Comparison of ENCODE assay signal across 8 cellular contexts in the genomic region with DNA sequence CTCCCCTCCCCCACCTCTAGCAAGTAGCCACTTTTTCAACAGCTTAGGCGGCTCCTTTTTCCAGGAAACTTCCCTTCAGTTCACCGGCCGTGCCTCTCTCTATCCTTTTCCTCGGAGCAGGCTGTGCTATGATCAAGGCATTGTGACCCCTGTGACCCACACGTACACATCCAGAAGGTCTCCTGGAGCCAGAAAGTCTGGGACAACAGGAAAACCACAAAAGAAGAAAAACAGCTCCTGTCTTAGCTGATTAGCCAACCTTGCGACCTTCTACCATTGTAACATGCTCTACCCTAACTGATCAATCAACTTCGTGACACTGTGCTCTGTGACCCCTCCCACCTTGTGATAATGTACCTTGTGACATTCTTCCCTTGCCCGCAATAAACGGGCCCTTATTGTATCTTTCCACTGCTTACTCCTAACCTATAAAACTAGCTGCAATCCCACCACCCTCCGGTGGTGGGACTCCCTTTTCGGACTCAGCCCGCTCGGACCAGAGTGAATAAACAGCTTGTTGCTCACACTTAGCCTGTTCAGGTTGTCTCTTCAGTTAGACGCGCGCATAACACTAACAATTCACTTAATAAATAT. TPM values are rescaled to one million over a fixed set of nuclear protein-coding genes. Genes with fewer than 3 reads are reported as not detected.
DNase-seq lines count a peak whose midpoint lies in the region; ATAC-seq, FAIRE-seq and TF ChIP-seq lines count a peak whose summit lies in the region.

No MANE protein-coding gene starts in this region.

- POLR2A ChIA-PET in SK-N-SH (lab: Yijun Ruan, JAX) = interaction anchor here (0.6 to 1.2 kb wide), 4 partner anchors 57 to 1088 kb away, joined by 3 to 7 read pairs (median 3); partner anchors contain the start of gene TRIM27

- FAIRE-seq in astrocyte (lab: Jason Lieb, UNC) = no peak

- peak; percentile 41 for ATAC-seq in GM21515 (IDR thresholded peaks at IDR 0.05; ENCODE audit: unreplicated experiment)
- ATAC-seq in right cardiac atrium = peak; percentile 57 to 67
- ATAC-seq in HG03196 (IDR thresholded peaks at IDR 0.05; ENCODE audit: unreplicated experiment) = no peak

- whole genome bisulfite sequencing in SK-N-SH (ENCODE audit: low lambda C conversion rate) = 3% methylated on average over 16 of the region's 16 CpGs
- WGBS in right cardiac atrium = under 1% methylated on average over 16 of the region's 16 CpGs

- H3K79me2 ChIP-seq in SK-N-SH (ENCODE audit: insufficient read depth) (no peaks in the 10 kb centered on the region), astrocyte (ENCODE audit: insufficient read depth, low read length) (no peaks in the 10 kb centered on the region)

- H3K4me3 ChIP-seq in SK-N-SH (ENCODE audit: low read depth in 2 of 2, low read length in 1 of 2) (peak overlapping the region; percentile 91 to 100), astrocyte (ENCODE audit: insufficient read depth, low read depth, low read length) (peak overlapping the region; percentile 99), right cardiac atrium (ENCODE audit: low read length) (peak overlapping the region; percentile 84)

- peak overlapping the region; percentile 72 for H3K4me2 ChIP-seq in SK-N-SH
- H3K4me2 ChIP-seq in astrocyte (ENCODE audit: low read length) = peak overlapping the region; percentile 95

- peaks cover 27% of the 10 kb centered on the region for H3F3A ChIP-seq in SK-N-SH (replicated peaks; ENCODE audit: insufficient read depth)

- H3K4me1 Mint-ChIP-seq in astrocyte (ENCODE audit: low read depth, unreplicated experiment) = peaks cover 12% of the 10 kb centered on the region

- peak overlapping the region; percentile 68 to 79 for H3K27ac ChIP-seq in SK-N-SH (ENCODE audit: low read depth in 2 of 2, low read length in 1 of 2)
- peak overlapping the region; percentile 5 for H3K27ac ChIP-seq in astrocyte (ENCODE audit: low read depth, low read length)
- H3K27ac ChIP-seq in right cardiac atrium (ENCODE audit: low read length) = peak overlapping the region; percentile 43

- H3K36me3 ChIP-seq in SK-N-SH (replicated peaks in 1 of 2; ENCODE audit: control insufficient read depth in 1 of 2, insufficient read depth in 2 of 2, low read length in 1 of 2) (no peaks in the 10 kb centered on the region), astrocyte (ENCODE audit: insufficient read depth, low read length) (no peaks in the 10 kb centered on the region)

- H3K27me3 Mint-ChIP-seq in astrocyte (ENCODE audit: low read depth, unreplicated experiment) = peaks cover 5% of the 10 kb centered on the region

- H3K9me3 ChIP-seq in SK-N-SH (no peaks in the 10 kb centered on the region), astrocyte (ENCODE audit: insufficient read depth, low read depth, low read length) (no peaks in the 10 kb centered on the region), right cardiac atrium (ENCODE audit: control insufficient read depth, low read length) (no peaks in the 10 kb centered on the region)

- H3K27ac Mint-ChIP-seq in astrocyte (ENCODE audit: unreplicated experiment) = peak overlapping the region; percentile 82

- TF ChIP-seq RAD21 in SK-N-SH (IDR thresholded peaks at IDR 0.05; ENCODE audit: low read length) = peak; percentile 23; the same call in 1 of the 2 replicates

- intact Hi-C loops in right cardiac atrium (cut with DNase I) = loop anchor here (2.0 to 10.0 kb wide), 4 partner anchors 36 to 96 kb away; no protein-coding TSS in a partner anchor

- TF ChIP-seq CTCF in SK-N-SH (IDR thresholded peaks at IDR 0.05) = peak; percentile 51
- peak; percentile 39 for TF ChIP-seq CTCF in astrocyte (IDR thresholded peaks at IDR 0.05; ENCODE audit: insufficient read depth, low read depth, low read length)

- TF ChIP-seq EP300 in SK-N-SH (IDR thresholded peaks at IDR 0.05; ENCODE audit: borderline replicate concordance in 1 of 2, low read depth in 1 of 2, low read length in 1 of 2) = no peak

- CTCF ChIA-PET in SK-N-SH (lab: Yijun Ruan, JAX) = interaction anchor here (0.6 to 5.9 kb wide), 12 partner anchors 11 to 346 kb away, joined by 3 to 32 read pairs (median 3); no protein-coding TSS in a partner anchor

- peak overlapping the region; percentile 94 for H3K4me3 Mint-ChIP-seq in astrocyte (ENCODE audit: unreplicated experiment)

- H3K4me1 ChIP-seq in SK-N-SH (ENCODE audit: control insufficient read depth in 1 of 2, insufficient read depth in 2 of 2, low read depth in 1 of 2, low read length in 1 of 2) = peaks cover 0 to 7% of the 10 kb centered on the region in 2 experiments; a peak in 1 of 4 replicates
- peaks cover 14% of the 10 kb centered on the region for H3K4me1 ChIP-seq in astrocyte (ENCODE audit: insufficient read depth, low read length)
- peaks cover 2% of the 10 kb centered on the region for H3K4me1 ChIP-seq in right cardiac atrium (ENCODE audit: control insufficient read depth, insufficient read depth, low read length)

- H3K9me2 ChIP-seq in SK-N-SH = no peaks in the 10 kb centered on the region

- no peaks in the 10 kb centered on the region for H4K20me1 ChIP-seq in SK-N-SH (ENCODE audit: insufficient read depth)
- H4K20me1 ChIP-seq in astrocyte (ENCODE audit: insufficient read depth, low read length) = no peaks in the 10 kb centered on the region

- no peaks in the 10 kb centered on the region for H3K36me3 Mint-ChIP-seq in astrocyte (ENCODE audit: low read depth, unreplicated experiment)

- peak; percentile 64 for DNase-seq in COR-L47 (lab: John Stamatoyannopoulos, UW)
- DNase-seq in M059J (ENCODE audit: low read depth) = peak; percentile 95
- DNase-seq in SK-N-SH = peak; percentile 86
- peak; percentile 71 for DNase-seq in astrocyte (ENCODE audit: low read depth)
- peak; percentile 62 to 70 (median 65) for DNase-seq in right cardiac atrium
- peak; percentile 17 for DNase-seq in putamen (ENCODE audit: low spot score)

- H3K9ac ChIP-seq in SK-N-SH (peak overlapping the region; percentile 62), astrocyte (ENCODE audit: low read length) (peak overlapping the region; percentile 52)

- no peaks in the 10 kb centered on the region for H3K27me3 ChIP-seq in SK-N-SH (ENCODE audit: insufficient read depth)
- H3K27me3 ChIP-seq in astrocyte (ENCODE audit: insufficient read depth, low read length) = no peaks in the 10 kb centered on the region
- no peaks in the 10 kb centered on the region for H3K27me3 ChIP-seq in right cardiac atrium (ENCODE audit: control insufficient read depth, insufficient read depth)

- peak overlapping the region; percentile 94 for H2AFZ ChIP-seq in SK-N-SH (ENCODE audit: low read depth)
- H2AFZ ChIP-seq in astrocyte (ENCODE audit: low read depth, low read length) = peak overlapping the region; percentile 91

- peaks cover 2% of the 10 kb centered on the region for H3K9me3 Mint-ChIP-seq in astrocyte (ENCODE audit: unreplicated experiment)

TF ChIP-seq in SK-N-SH, 30 proteins besides CTCF, POLR2A, EP300 and RAD21:
- TF ChIP-seq GATA2 (CRISPR knock-in tag; IDR thresholded peaks at IDR 0.05) = no peak
- TF ChIP-seq POLR2AphosphoS5 (IDR thresholded peaks at IDR 0.05; ENCODE audit: low read depth, low read length) = no peak
- TF ChIP-seq RFX5 (IDR thresholded peaks at IDR 0.05; ENCODE audit: low read length) = 0 out of 2 replicates have a peak, but pooled peaks have one; percentile 8
- peak; percentile 49; the same call in 1 of the 2 replicates for TF ChIP-seq MXI1 (IDR thresholded peaks at IDR 0.05; ENCODE audit: low read depth, low read length)
- TF ChIP-seq CHD2 (IDR thresholded peaks at IDR 0.05; ENCODE audit: low read length, partially characterized antibody) = peak; percentile 15

RNA-seq across cellular contexts. Expression of gene ZNF311, which starts 24.2 kb away (rescaled TPM):
- 4.6 and 5.3 TPM in 2 replicates for total RNA-seq in M059J (2014; rRNA removed; shearing (Covaris generic))
- polyA plus RNA-seq in SK-N-SH (2012; rRNA removed) = 0.16 and 0.21 TPM in 2 replicates
- polyA plus RNA-seq in SK-N-SH (2012; cell fraction: cytosol; rRNA removed) = 0.14 TPM in 2 replicates
- polyA plus RNA-seq in SK-N-SH (2012; cell fraction: nucleus; rRNA removed) = 0.29 and 0.71 TPM in 2 replicates
- total RNA-seq in astrocyte = 1.2 and 1.7 TPM in 2 replicates
- total RNA-seq in right cardiac atrium = under 1 TPM; 0.36 to 0.62 (median 0.51) TPM
- 0.63 TPM for polyA plus RNA-seq in right cardiac atrium

RNA-seq across cellular contexts. Expression of gene TRIM27, which starts 57.1 kb away (rescaled TPM):
- total RNA-seq in M059J (2014; rRNA removed; shearing (Covaris generic)) = 88.1 and 104 TPM in 2 replicates
- polyA plus RNA-seq in SK-N-SH (2012; rRNA removed) (43.8 and 67.4 TPM in 2 replicates), right cardiac atrium (16.8 TPM)
- polyA plus RNA-seq in SK-N-SH (2012; cell fraction: cytosol; rRNA removed) = 38.7 and 46.0 TPM in 2 replicates
- polyA plus RNA-seq in SK-N-SH (2012; cell fraction: nucleus; rRNA removed) = 100 and 125 TPM in 2 replicates
- total RNA-seq in astrocyte (50.8 and 54.5 TPM in 2 replicates), right cardiac atrium (10 to 100 TPM; 17.9 to 23.1 (median 22.0) TPM)

Comparison
In these comparisons a context has a peak if more than half of its experiments do, and no peak if none do; other contexts are left out.
1. DNase-seq: peak in every context shown above with its lines; median percentile 95 in M059J; 86 in SK-N-SH; 71 in astrocyte; 65 in right cardiac atrium; 64 in COR-L47; 17 in putamen.
2. H3K27ac ChIP-seq: peak in every context shown above with its lines; median percentile 74 in SK-N-SH; 43 in right cardiac atrium; 5 in astrocyte.